2 cellular contexts compared by ENCODE assay signal in the genomic region with DNA sequence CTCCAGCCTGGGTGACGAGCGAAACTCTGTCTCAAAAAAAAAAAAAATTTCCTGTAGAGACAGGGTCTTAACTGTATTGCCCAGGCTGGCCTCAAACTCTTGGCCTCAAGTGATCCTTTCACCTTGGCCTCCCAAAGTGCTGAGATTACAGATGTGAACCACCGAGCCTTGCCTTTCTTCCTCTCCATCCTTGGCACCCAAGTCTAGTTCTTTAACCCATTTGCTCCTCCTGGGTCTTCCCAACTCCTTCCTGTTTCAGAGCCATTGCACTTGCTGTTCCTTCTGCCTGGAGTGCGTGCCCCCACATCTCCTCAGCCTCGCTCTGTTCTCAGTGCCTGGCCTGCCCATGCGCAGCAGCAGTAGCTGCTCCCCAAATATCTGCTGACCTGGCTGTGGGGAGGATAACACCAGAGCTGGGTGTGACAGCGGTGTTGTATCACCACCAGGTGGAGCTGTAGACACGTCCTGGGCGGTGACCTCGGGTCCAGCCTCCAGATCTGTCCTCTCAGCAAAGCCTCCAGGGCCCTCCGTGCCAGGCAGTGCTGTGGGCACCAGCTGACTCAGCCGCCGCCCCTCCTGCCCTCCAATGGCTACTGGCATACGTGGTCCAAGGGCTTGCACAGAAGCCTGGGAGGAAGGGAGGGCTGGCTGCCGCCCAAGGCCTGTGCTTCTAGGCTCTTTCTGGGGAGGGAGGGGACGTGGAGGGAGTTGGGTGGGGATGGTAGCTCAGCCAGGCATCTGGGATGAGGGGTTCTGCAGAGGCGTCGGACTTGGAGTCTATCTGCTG.
TF ChIP-seq lines count a peak whose summit lies in the region.

No MANE protein-coding gene starts in this region.

TF ChIP-seq in HEK293, 187 proteins besides CTCF, POLR2A, EP300 and RAD21 (continues in another document):
- no peak for TF ChIP-seq ZNF221 (tag by site-specific recombination; IDR thresholded peaks at IDR 0.05; ENCODE audit: borderline replicate concordance)
- peak; percentile 96 for TF ChIP-seq ZNF2 (tag by site-specific recombination; IDR thresholded peaks at IDR 0.05)
- TF ChIP-seq KLF8 (tag by site-specific recombination; IDR thresholded peaks at IDR 0.05): 0 out of 2 replicates have a peak, but pooled peaks have one; percentile 52
- TF ChIP-seq ZNF692 (tag by site-specific recombination; IDR thresholded peaks at IDR 0.05): peak; percentile 84
- peak; percentile 74 for TF ChIP-seq KLF16 (tag by site-specific recombination; IDR thresholded peaks at IDR 0.05)
- no peak for TF ChIP-seq ZNF433 (tag by site-specific recombination; IDR thresholded peaks at IDR 0.05; ENCODE audit: low read depth)
- TF ChIP-seq, protein P1, sequence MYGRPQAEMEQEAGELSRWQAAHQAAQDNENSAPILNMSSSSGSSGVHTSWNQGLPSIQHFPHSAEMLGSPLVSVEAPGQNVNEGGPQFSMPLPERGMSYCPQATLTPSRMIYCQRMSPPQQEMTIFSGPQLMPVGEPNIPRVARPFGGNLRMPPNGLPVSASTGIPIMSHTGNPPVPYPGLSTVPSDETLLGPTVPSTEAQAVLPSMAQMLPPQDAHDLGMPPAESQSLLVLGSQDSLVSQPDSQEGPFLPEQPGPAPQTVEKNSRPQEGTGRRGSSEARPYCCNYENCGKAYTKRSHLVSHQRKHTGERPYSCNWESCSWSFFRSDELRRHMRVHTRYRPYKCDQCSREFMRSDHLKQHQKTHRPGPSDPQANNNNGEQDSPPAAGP (tag by site-specific recombination; IDR thresholded peaks at IDR 0.05): peak; percentile 91
- TF ChIP-seq ZNF529 (tag by site-specific recombination; IDR thresholded peaks at IDR 0.05; ENCODE audit: insufficient replicate concordance): no peak
- peak; percentile 13; the same call in 1 of the 2 replicates for TF ChIP-seq ZBTB8A (tag by site-specific recombination; IDR thresholded peaks at IDR 0.05)
- TF ChIP-seq ZFHX2 (tag by site-specific recombination; conservative IDR thresholded peaks at IDR 0.05): no peak
- peak; percentile 29; the same call in 1 of the 2 replicates for TF ChIP-seq ZNF629 (tag by site-specific recombination; IDR thresholded peaks at IDR 0.05)
- no peak for TF ChIP-seq ZNF626 (tag by site-specific recombination; IDR thresholded peaks at IDR 0.05)
- TF ChIP-seq ZNF391 (tag by site-specific recombination; IDR thresholded peaks at IDR 0.05; ENCODE audit: borderline replicate concordance, low read depth): peak; percentile 73; the same call in 1 of the 2 replicates
- TF ChIP-seq ZEB2 (tag by site-specific recombination; IDR thresholded peaks at IDR 0.05): 0 out of 2 replicates have a peak, but pooled peaks have one; percentile 29
- TF ChIP-seq ZNF140 (tag by site-specific recombination; IDR thresholded peaks at IDR 0.05): no peak
- TF ChIP-seq ZNF341 (tag by site-specific recombination; IDR thresholded peaks at IDR 0.05; ENCODE audit: low read depth): 0 out of 2 replicates have a peak, but pooled peaks have one; percentile 17
- TF ChIP-seq GLI4 (tag by site-specific recombination; IDR thresholded peaks at IDR 0.05): no peak
- no peak for TF ChIP-seq ZNF701 (tag by site-specific recombination; IDR thresholded peaks at IDR 0.05)
- TF ChIP-seq EGR2 (tag by site-specific recombination; IDR thresholded peaks at IDR 0.05; ENCODE audit: low read depth): peak; percentile 7; the same call in 1 of the 2 replicates
- TF ChIP-seq ZNF654 (tag by site-specific recombination; IDR thresholded peaks at IDR 0.05; ENCODE audit: low read depth): peak; percentile 96
- TF ChIP-seq GLIS1 (tag by site-specific recombination; IDR thresholded peaks at IDR 0.05): peak; percentile 40; the same call in 1 of the 2 replicates
- TF ChIP-seq ZNF560 (tag by site-specific recombination; IDR thresholded peaks at IDR 0.05; ENCODE audit: borderline replicate concordance): no peak
- TF ChIP-seq ZSCAN23 (tag by site-specific recombination; IDR thresholded peaks at IDR 0.05): no peak
- TF ChIP-seq ZBTB7A (tag by site-specific recombination; IDR thresholded peaks at IDR 0.05; ENCODE audit: low read depth): peak; percentile 66; the same call in 1 of the 2 replicates
- no peak for TF ChIP-seq ZNF112 (tag by site-specific recombination; IDR thresholded peaks at IDR 0.05)
- peak; percentile 35; the same call in 1 of the 2 replicates for TF ChIP-seq KLF7 (tag by site-specific recombination; IDR thresholded peaks at IDR 0.05; ENCODE audit: borderline replicate concordance)
- no peak for TF ChIP-seq MZF1 (tag by site-specific recombination; IDR thresholded peaks at IDR 0.05; ENCODE audit: borderline replicate concordance)
- no peak for TF ChIP-seq ZNF449 (tag by site-specific recombination; IDR thresholded peaks at IDR 0.05)
- TF ChIP-seq KLF1 (tag by site-specific recombination; IDR thresholded peaks at IDR 0.05): peak; percentile 73; the same call in 1 of the 2 replicates
- TF ChIP-seq ZBTB17 (tag by site-specific recombination; IDR thresholded peaks at IDR 0.05): peak; percentile 80

TF ChIP-seq in GM12878, 131 proteins besides CTCF, POLR2A, EP300 and RAD21 (continues in another document):
- TF ChIP-seq IKZF1 (conservative IDR thresholded peaks at IDR 0.05) (peak; percentile 35; the same call in 1 of the 2 replicates), GATAD2B (conservative IDR thresholded peaks at IDR 0.05; ENCODE audit: low read depth) (peak; percentile 54), CREB1 (IDR thresholded peaks at IDR 0.05; ENCODE audit: low read depth) (0 out of 2 replicates have a peak, but pooled peaks have one; percentile 24), NR2F1 (conservative IDR thresholded peaks at IDR 0.05) (peak; percentile 61), ZBTB4 (CRISPR knock-in tag; IDR thresholded peaks at IDR 0.05) (no peak), IRF4 (IDR thresholded peaks at IDR 0.05; ENCODE audit: low read depth, low read length) (peak; percentile 45; the same call in 1 of the 2 replicates), RUNX3 (IDR thresholded peaks at IDR 0.05; ENCODE audit: low read length) (peak; percentile 64), EZH2 (IDR thresholded peaks at IDR 0.05; ENCODE audit: borderline replicate concordance, control insufficient read depth, low read depth, low read length) (no peak), GABPA (IDR thresholded peaks at IDR 0.05; ENCODE audit: low read depth) (no peak), SMC3 (IDR thresholded peaks at IDR 0.05; ENCODE audit: borderline replicate concordance, low read length) (peak; percentile 99), POU2F2 (IDR thresholded peaks at IDR 0.05; ENCODE audit: borderline replicate concordance, low read depth, low read length) (peak; percentile 65; the same call in 2 of the 3 replicates), SMARCA5 (IDR thresholded peaks at IDR 0.05) (peak; percentile 99), RB1 (IDR thresholded peaks at IDR 0.05; ENCODE audit: borderline replicate concordance) (peak; percentile 81; the same call in 1 of the 2 replicates), CUX1 (IDR thresholded peaks at IDR 0.05; ENCODE audit: insufficient replicate concordance, low read depth, low read length) (no peak), BHLHE40 (IDR thresholded peaks at IDR 0.05; ENCODE audit: borderline replicate concordance in 1 of 2, low read depth in 2 of 2, low read length in 1 of 2) (peak; percentile 33 to 49; a peak in 2 of 4 replicates), NRF1 (conservative IDR thresholded peaks at IDR 0.05; ENCODE audit: low read depth, low read length) (peak; percentile 48), RELA (IDR thresholded peaks at IDR 0.05; ENCODE audit: borderline replicate concordance, partially characterized antibody) (peak; percentile 55), YY1 (IDR thresholded peaks at IDR 0.05; ENCODE audit: low read depth, low read length) (peak; percentile 79), SP1 (IDR thresholded peaks at IDR 0.05; ENCODE audit: low read depth, low read length) (peak; percentile 46), WRNIP1 (IDR thresholded peaks at IDR 0.05; ENCODE audit: borderline replicate concordance, low read depth, low read length) (no peak), HDGF (IDR thresholded peaks at IDR 0.05) (peak; percentile 85), ASH2L (IDR thresholded peaks at IDR 0.05; ENCODE audit: borderline replicate concordance, low read depth) (no peak), ZBTB33 (IDR thresholded peaks at IDR 0.05) (no peak), SREBF2 (IDR thresholded peaks at IDR 0.05; ENCODE audit: low read length) (no peak), PAX5 (IDR thresholded peaks at IDR 0.05; ENCODE audit: borderline replicate concordance, low read depth, low read length) (0 out of 2 replicates have a peak, but pooled peaks have one; percentile 41)
- TF ChIP-seq, protein P2, sequence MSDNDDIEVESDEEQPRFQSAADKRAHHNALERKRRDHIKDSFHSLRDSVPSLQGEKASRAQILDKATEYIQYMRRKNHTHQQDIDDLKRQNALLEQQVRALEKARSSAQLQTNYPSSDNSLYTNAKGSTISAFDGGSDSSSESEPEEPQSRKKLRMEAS (IDR thresholded peaks at IDR 0.05; ENCODE audit: low read depth, low read length): no peak
